Comparison of ENCODE assay signal across 15 cellular contexts in genomic region chr10:23399701-23400144, GRCh38. TPM values are rescaled to one million over a fixed set of nuclear protein-coding genes. Genes with fewer than 3 reads are reported as not detected.
DNase-seq lines count a peak whose midpoint lies in the region; ATAC-seq, FAIRE-seq and TF ChIP-seq lines count a peak whose summit lies in the region.
"Had no signal": no experiment of that assay in that cellular context is flagged by ENCODE, and none has a peak within 500 bp of the region (broad histone marks: within the 10 kb centered on the region; RNA-seq: fewer than 3 reads in every experiment).

No MANE protein-coding gene starts in this region.

- DNase-seq in DMS53 treated with DMSO at 0.1 percent for 48 hours (lab: John Stamatoyannopoulos, UW; ENCODE audit: unreplicated experiment) (peak; percentile 49), RPMI7951 (ENCODE audit: low read depth) (peak; percentile 24), glomerular visceral epithelial cell (ENCODE audit: extremely low spot score) (peak; percentile 9), pancreas (peak in 3 of 6 donors; percentile 11 to 42 (median 11)), NCI-H1417 treated with DMSO at 0.1 percent for 48 hours (lab: John Stamatoyannopoulos, UW) (no peak), NCI-H2227 (lab: John Stamatoyannopoulos, UW; ENCODE audit: unreplicated experiment) (no peak)
- no peak for DNase-seq in activated T-cell treated with anti-CD3 and anti-CD28 coated beads, Interleukin-2, amount 50 U/mL, for 72 hours
- DNase-seq in activated effector memory CD4-positive, alpha-beta T cell treated with anti-CD3 and anti-CD28 coated beads, Interleukin-2, amount 50 U/mL, for 16 hours, result no peak
- DNase-seq: activated gamma-delta T cell treated with Interleukin-2 at 50 U/mL for 16 hours, C1 segment of cervical spinal cord, dorsolateral prefrontal cortex, NCI-H526, substantia nigra had no signal

- no peak for FAIRE-seq in pancreas (lab: Jason Lieb, UNC)

- intact Hi-C loops in pancreas (cut with DNase I), result no loop called here

- H3K4me1 ChIP-seq in pancreas, result no peaks in the 10 kb centered on the region

- H3K36me3 Mint-ChIP-seq in activated T-cell treated with anti-CD3 and anti-CD28 coated beads, Interleukin-2, amount 50 U/mL, for 72 hours (ENCODE audit: insufficient read depth in 2 of 2), result no peaks in the 10 kb centered on the region

- no peak overlapping the region for H3K4me3 Mint-ChIP-seq in activated T-cell treated with anti-CD3 and anti-CD28 coated beads, Interleukin-2, amount 50 U/mL, for 72 hours
- H3K4me3 Mint-ChIP-seq: nephron had no signal

- no peaks in the 10 kb centered on the region for H3K27me3 ChIP-seq in pancreas
- H3K27me3 ChIP-seq: dorsolateral prefrontal cortex had no signal

- no peaks in the 10 kb centered on the region for H3K4me1 Mint-ChIP-seq in activated T-cell treated with anti-CD3 and anti-CD28 coated beads, Interleukin-2, amount 50 U/mL, for 72 hours (ENCODE audit: low read depth)

- peak; percentile 91 to 97 (median 94) for ATAC-seq in pancreas
- no peak for ATAC-seq in activated T-cell treated with anti-CD3 and anti-CD28 coated beads, Interleukin-2, amount 50 U/mL, for 72 hours (replicated peaks in 1 of 2)
- ATAC-seq: SK-N-SH treated with all-trans-retinoic acid at 6 μM for 48 hours had no signal

- WGBS in pancreas, 2 donors, result 30 to 37% methylated on average over 7 of the region's 7 CpGs

- no peak overlapping the region for H3K27ac Mint-ChIP-seq in activated T-cell treated with anti-CD3 and anti-CD28 coated beads, Interleukin-2, amount 50 U/mL, for 72 hours
- H3K27ac Mint-ChIP-seq: nephron had no signal

- H3K27ac ChIP-seq in pancreas, result peak overlapping the region in 1 of 4 donors; percentile 19
- H3K27ac ChIP-seq: dorsolateral prefrontal cortex had no signal

- H3K9me3 ChIP-seq in pancreas, result no peaks in the 10 kb centered on the region

- no peak for TF ChIP-seq CTCF in pancreas (IDR thresholded peaks at IDR 0.05)

- H3K9me3 Mint-ChIP-seq in activated T-cell treated with anti-CD3 and anti-CD28 coated beads, Interleukin-2, amount 50 U/mL, for 72 hours, result no peaks in the 10 kb centered on the region
- H3K9me3 Mint-ChIP-seq: nephron had no signal

- H3K27me3 Mint-ChIP-seq in activated T-cell treated with anti-CD3 and anti-CD28 coated beads, Interleukin-2, amount 50 U/mL, for 72 hours (ENCODE audit: low read depth), result no peaks in the 10 kb centered on the region

- H3K4me3 ChIP-seq in pancreas, result no peak overlapping the region
- H3K4me3 ChIP-seq: dorsolateral prefrontal cortex had no signal

- H3K36me3 ChIP-seq in pancreas, result no peaks in the 10 kb centered on the region

RNA-seq across cellular contexts. Expression of gene OTUD1, which starts 39.2 kb away (rescaled TPM):
- total RNA-seq in RPMI7951 (2014; rRNA removed; shearing (Covaris generic)), result 3.4 and 3.7 TPM in 2 replicates
- total RNA-seq in pancreas, result 1 to 10 TPM; 5.5 to 9.7 (median 6.0) TPM
- polyA plus RNA-seq in pancreas, result 1 to 10 TPM; 2.6 to 4.0 TPM
- total RNA-seq in activated T-cell treated with anti-CD3 and anti-CD28 coated beads, Interleukin-2, amount 50 U/mL, for 72 hours, result 10 to 100 TPM; 13.3 to 18.4 TPM

RNA-seq across cellular contexts. Expression of gene C10orf67, which starts 55.1 kb away (rescaled TPM):
- not detected in 2 replicates for total RNA-seq in RPMI7951 (2014; rRNA removed; shearing (Covaris generic))
- under 1 TPM in 4 of 6 donors, not detected in 2; 0.06 to 0.16 (median 0.10) TPM for total RNA-seq in pancreas
- polyA plus RNA-seq in pancreas, result under 1 TPM in 1 of 2 donors, not detected in 1; 0.02 TPM
- total RNA-seq in activated T-cell treated with anti-CD3 and anti-CD28 coated beads, Interleukin-2, amount 50 U/mL, for 72 hours, result under 1 TPM; 0.39 to 0.84 TPM

Comparison
In these comparisons a context has a peak if more than half of its experiments do, and no peak if none do; other contexts are left out.
1. DNase-seq: peak in DMS53 treated with DMSO at 0.1 percent for 48 hours (single experiment), RPMI7951 (single experiment) and glomerular visceral epithelial cell (single experiment); none in activated T-cell treated with anti-CD3 and anti-CD28 coated beads, Interleukin-2, amount 50 U/mL, for 72 hours (0 of 2), NCI-H1417 treated with DMSO at 0.1 percent for 48 hours (single experiment), NCI-H2227 (single experiment) and activated effector memory CD4-positive, alpha-beta T cell treated with anti-CD3 and anti-CD28 coated beads, Interleukin-2, amount 50 U/mL, for 16 hours (single experiment).
2. ATAC-seq: peak in pancreas (4 of 4); none in activated T-cell treated with anti-CD3 and anti-CD28 coated beads, Interleukin-2, amount 50 U/mL, for 72 hours (0 of 2).